In the genomic region with DNA sequence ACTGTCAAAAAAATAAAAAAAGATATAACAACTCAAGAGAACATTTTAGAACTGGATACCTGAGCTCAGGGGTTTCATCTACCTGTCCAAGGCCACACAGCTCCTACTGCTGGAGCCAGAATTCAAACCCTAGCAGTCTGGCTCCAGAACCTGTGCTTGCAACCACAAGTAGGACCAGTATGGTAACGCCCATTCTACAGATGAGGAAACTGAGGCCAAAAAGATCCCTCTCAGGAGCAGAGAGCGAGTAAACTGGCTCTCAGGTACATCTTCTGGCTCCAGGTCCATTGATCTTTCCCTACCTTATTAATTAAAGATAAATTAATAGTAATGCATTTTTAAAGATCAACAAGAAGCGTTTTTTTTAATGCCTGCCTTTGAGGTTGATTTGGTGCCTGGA, we compare ENCODE assay signal across 23 cellular contexts. TPM values are rescaled to one million over a fixed set of nuclear protein-coding genes. Genes with fewer than 3 reads are reported as not detected.
DNase-seq lines count a peak whose midpoint lies in the region; ATAC-seq and TF ChIP-seq lines count a peak whose summit lies in the region.
"Had no signal": no experiment of that assay in that cellular context is flagged by ENCODE, and none has a peak within 500 bp of the region (broad histone marks: within the 10 kb centered on the region; RNA-seq: fewer than 3 reads in every experiment).

No MANE protein-coding gene starts in this region.

- no peaks in the 10 kb centered on the region for H3K36me3 ChIP-seq in heart right ventricle
- H3K36me3 ChIP-seq in adipocyte (ENCODE audit: control insufficient read depth, insufficient read depth, low read length, severe bottlenecking), result no peaks in the 10 kb centered on the region
- no peaks in the 10 kb centered on the region for H3K36me3 ChIP-seq in lower lobe of right lung
- no peaks in the 10 kb centered on the region for H3K36me3 ChIP-seq in suprapubic skin
- H3K36me3 ChIP-seq: BE2C, SJCRH30 had no signal

- no peaks in the 10 kb centered on the region for H3K36me3 Mint-ChIP-seq in stimulated activated memory B cell treated with anti-CD40 and anti-IgM and Interleukin-4, amounts not matched to agents 10 μg/mL and 1 μg/mL and 100 μg/mL, for 72 hours

- H3K27ac ChIP-seq in heart right ventricle (peak overlapping the region in 6 of 10 donors; percentile 0 to 76 (median 46)), lower lobe of right lung (peak overlapping the region; percentile 9), suprapubic skin (peak overlapping the region; percentile 50)
- H3K27ac ChIP-seq: 22Rv1, SJCRH30 had no signal

- no peaks in the 10 kb centered on the region for H3K4me1 Mint-ChIP-seq in stimulated activated memory B cell treated with anti-CD40 and anti-IgM and Interleukin-4, amounts not matched to agents 10 μg/mL and 1 μg/mL and 100 μg/mL, for 72 hours

- H3K9me3 Mint-ChIP-seq in stimulated activated memory B cell treated with anti-CD40 and anti-IgM and Interleukin-4, amounts not matched to agents 10 μg/mL and 1 μg/mL and 100 μg/mL, for 72 hours, result peaks cover 3% of the 10 kb centered on the region

- no peak overlapping the region for H3K4me3 Mint-ChIP-seq in stimulated activated memory B cell treated with anti-CD40 and anti-IgM and Interleukin-4, amounts not matched to agents 10 μg/mL and 1 μg/mL and 100 μg/mL, for 72 hours

- TF ChIP-seq POLR2A in suprapubic skin (IDR thresholded peaks at IDR 0.05), result no peak

- H3K27ac Mint-ChIP-seq in stimulated activated memory B cell treated with anti-CD40 and anti-IgM and Interleukin-4, amounts not matched to agents 10 μg/mL and 1 μg/mL and 100 μg/mL, for 72 hours, result no peak overlapping the region

- peaks cover 0 to 34% (median 12%) of the 10 kb centered on the region in 9 donors for H3K4me1 ChIP-seq in heart right ventricle
- H3K4me1 ChIP-seq in adipocyte (ENCODE audit: control insufficient read depth, insufficient read depth, low read length), result peaks cover 7% of the 10 kb centered on the region
- peaks cover 5% of the 10 kb centered on the region for H3K4me1 ChIP-seq in lower lobe of right lung
- H3K4me1 ChIP-seq in suprapubic skin, result peaks cover 27% of the 10 kb centered on the region
- H3K4me1 ChIP-seq: BE2C had no signal

- H3K9me3 ChIP-seq in heart right ventricle, result no peaks in the 10 kb centered on the region
- H3K9me3 ChIP-seq in adipocyte (ENCODE audit: control insufficient read depth, low read length), result no peaks in the 10 kb centered on the region
- no peaks in the 10 kb centered on the region for H3K9me3 ChIP-seq in lower lobe of right lung
- no peaks in the 10 kb centered on the region for H3K9me3 ChIP-seq in suprapubic skin
- H3K9me3 ChIP-seq: BE2C, SJCRH30 had no signal

- no peak for TF ChIP-seq CTCF in heart right ventricle (IDR thresholded peaks at IDR 0.05)
- TF ChIP-seq CTCF in lower lobe of right lung (IDR thresholded peaks at IDR 0.05), result no peak
- no peak for TF ChIP-seq CTCF in suprapubic skin (IDR thresholded peaks at IDR 0.05)

- H3K4me3 ChIP-seq in heart right ventricle (no peak overlapping the region), adipocyte (ENCODE audit: low read length) (no peak overlapping the region), lower lobe of right lung (no peak overlapping the region), suprapubic skin (no peak overlapping the region)
- H3K4me3 ChIP-seq: SJCRH30 had no signal

- ATAC-seq in heart right ventricle (no peak), Right ventricle myocardium inferior (no peak), lower lobe of right lung (no peak), GM18870 (IDR thresholded peaks at IDR 0.05; ENCODE audit: unreplicated experiment) (no peak)
- no peak for ATAC-seq in stimulated activated memory B cell treated with anti-CD40 and anti-IgM and Interleukin-4, amounts not matched to agents 10 μg/mL and 1 μg/mL and 100 μg/mL, for 72 hours
- ATAC-seq: PC-3 had no signal

- intact Hi-C loops in heart right ventricle (cut with DNase I), result loop anchor here in 2 of 10 donors (5.0 to 10.0 kb wide), 2 partner anchors 50 to 97 kb away; no protein-coding TSS in a partner anchor
- intact Hi-C loops in Right ventricle myocardium inferior (cut with DNase I), result loop anchor here (10.0 kb wide), 1 partner anchor 513 kb away; no protein-coding TSS in a partner anchor
- intact Hi-C loops in lower lobe of right lung (cut with DNase I), result no loop called here

- H3K27me3 ChIP-seq in heart right ventricle, result no peaks in the 10 kb centered on the region
- no peaks in the 10 kb centered on the region for H3K27me3 ChIP-seq in adipocyte (replicated peaks; ENCODE audit: control insufficient read depth, insufficient read depth, low read length)
- H3K27me3 ChIP-seq in lower lobe of right lung (ENCODE audit: low read depth), result no peaks in the 10 kb centered on the region
- no peaks in the 10 kb centered on the region for H3K27me3 ChIP-seq in suprapubic skin
- H3K27me3 ChIP-seq: BE2C, SJCRH30 had no signal

- peaks cover 36% of the 10 kb centered on the region for H3K27me3 Mint-ChIP-seq in stimulated activated memory B cell treated with anti-CD40 and anti-IgM and Interleukin-4, amounts not matched to agents 10 μg/mL and 1 μg/mL and 100 μg/mL, for 72 hours

- WGBS in heart right ventricle, 2 donors, result 87% methylated on average over 3 of the region's 3 CpGs
- WGBS in suprapubic skin, result 54% methylated on average over 3 of the region's 3 CpGs

- TF ChIP-seq EP300 in suprapubic skin (IDR thresholded peaks at IDR 0.05), result no peak

- peak overlapping the region; percentile 39 for H3K9ac ChIP-seq in adipocyte (ENCODE audit: low read length)

- DNase-seq in heart right ventricle (no peak), Right ventricle myocardium inferior (ENCODE audit: missing footprints) (no peak), adipocyte (ENCODE audit: low read depth) (no peak), lower lobe of right lung (no peak), suprapubic skin (ENCODE audit: low spot score in 2 of 2) (no peak), activated T-cell treated with anti-CD3 and anti-CD28 coated beads for 4 hours (no peak)
- DNase-seq: ACHN; BE2C; Calu3; DMS153; DND-41; H7; KBM-7; MM.1S; NCI-H2029; NCI-H446; NK-92 treated with Interleukin-12 subunit alpha and Interleukin-12 subunit beta, amount 100 ng/mL, for 24 hours; PC-3; SJCRH30 had no signal

RNA-seq across cellular contexts. Expression of a gene that starts 19.2 kb away (rescaled TPM):
- total RNA-seq in heart right ventricle (1 to 10 TPM in 7 of 10 donors, under 1 TPM in 3; 0.32 to 5.1 (median 1.5) TPM), Right ventricle myocardium inferior (3.2 TPM), lower lobe of right lung (not detected), suprapubic skin (not detected)
- polyA plus RNA-seq in heart right ventricle, result under 1 TPM; 0.42 to 0.66 TPM
- total RNA-seq: Calu3, H7, HT1080, PC-3, SJCRH30 had no signal

RNA-seq across cellular contexts. Expression of a gene that starts 21.6 kb away (rescaled TPM):
- total RNA-seq in heart right ventricle, result 10 to 100 TPM; 30.5 to 44.9 (median 35.4) TPM
- 10 to 100 TPM; 22.6 to 73.2 TPM for polyA plus RNA-seq in heart right ventricle
- total RNA-seq in Right ventricle myocardium inferior, result 33.8 TPM
- total RNA-seq in lower lobe of right lung, result 62.2 TPM
- 10 to 100 TPM; 59.9 to 96.5 (median 67.9) TPM for total RNA-seq in suprapubic skin

RNA-seq across cellular contexts. Expression of a gene that starts 23.6 kb away (rescaled TPM):
- not detected for total RNA-seq in heart right ventricle
- polyA plus RNA-seq in heart right ventricle, result not detected
- total RNA-seq in Right ventricle myocardium inferior, result not detected
- total RNA-seq in lower lobe of right lung, result not detected
- total RNA-seq in suprapubic skin, result not detected
- total RNA-seq: Calu3, H7, HT1080, PC-3, SJCRH30 had no signal

RNA-seq across cellular contexts. Expression of a gene that starts 32.6 kb away (rescaled TPM):
- total RNA-seq in heart right ventricle, result 10 to 100 TPM; 19.9 to 53.8 (median 34.3) TPM
- polyA plus RNA-seq in heart right ventricle, result 100 to 1,000 TPM in 1 of 2 donors, 10 to 100 TPM in 1; 39.6 to 118 TPM
- total RNA-seq in Right ventricle myocardium inferior, result 51.2 TPM
- 147 TPM for total RNA-seq in lower lobe of right lung
- 100 to 1,000 TPM; 241 to 276 (median 272) TPM for total RNA-seq in suprapubic skin

RNA-seq across cellular contexts. Expression of a gene that starts 33.1 kb away (rescaled TPM):
- total RNA-seq in heart right ventricle, result under 1 TPM in 1 of 10 donors, not detected in 9; 0.49 TPM
- not detected for polyA plus RNA-seq in heart right ventricle
- total RNA-seq in Right ventricle myocardium inferior, result not detected
- not detected for total RNA-seq in lower lobe of right lung
- total RNA-seq in suprapubic skin, result 1 to 10 TPM in 1 of 4 donors, under 1 TPM in 1, not detected in 2; 0.36 to 1.8 TPM
- total RNA-seq: Calu3, H7, HT1080, PC-3, SJCRH30 had no signal
